1 cellular context compared by ENCODE assay signal in the genomic region with DNA sequence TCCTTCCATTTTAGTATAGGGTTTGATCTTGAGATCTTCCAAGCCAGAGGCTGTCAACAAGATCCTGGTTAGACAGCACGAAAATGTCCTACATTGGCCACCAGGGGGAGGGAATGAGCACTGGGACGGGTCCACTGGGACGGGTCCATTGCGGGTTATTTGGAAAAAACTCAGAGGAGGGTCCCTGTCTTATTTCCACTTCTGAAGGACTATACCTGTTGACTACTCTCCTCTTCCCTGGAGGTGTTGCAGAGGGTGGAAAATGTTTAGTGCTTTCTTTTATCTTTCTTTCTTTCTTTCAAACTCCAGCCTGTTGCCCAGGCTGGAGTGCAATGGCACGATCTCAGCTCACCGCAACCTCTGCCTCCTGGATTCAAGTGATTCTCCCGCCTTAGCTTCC.
TF ChIP-seq lines count a peak whose summit lies in the region.

No MANE protein-coding gene starts in this region.

TF ChIP-seq in K562, 482 proteins besides CTCF, POLR2A, EP300 and RAD21 (continued from another document):
- TF ChIP-seq, protein P1, sequence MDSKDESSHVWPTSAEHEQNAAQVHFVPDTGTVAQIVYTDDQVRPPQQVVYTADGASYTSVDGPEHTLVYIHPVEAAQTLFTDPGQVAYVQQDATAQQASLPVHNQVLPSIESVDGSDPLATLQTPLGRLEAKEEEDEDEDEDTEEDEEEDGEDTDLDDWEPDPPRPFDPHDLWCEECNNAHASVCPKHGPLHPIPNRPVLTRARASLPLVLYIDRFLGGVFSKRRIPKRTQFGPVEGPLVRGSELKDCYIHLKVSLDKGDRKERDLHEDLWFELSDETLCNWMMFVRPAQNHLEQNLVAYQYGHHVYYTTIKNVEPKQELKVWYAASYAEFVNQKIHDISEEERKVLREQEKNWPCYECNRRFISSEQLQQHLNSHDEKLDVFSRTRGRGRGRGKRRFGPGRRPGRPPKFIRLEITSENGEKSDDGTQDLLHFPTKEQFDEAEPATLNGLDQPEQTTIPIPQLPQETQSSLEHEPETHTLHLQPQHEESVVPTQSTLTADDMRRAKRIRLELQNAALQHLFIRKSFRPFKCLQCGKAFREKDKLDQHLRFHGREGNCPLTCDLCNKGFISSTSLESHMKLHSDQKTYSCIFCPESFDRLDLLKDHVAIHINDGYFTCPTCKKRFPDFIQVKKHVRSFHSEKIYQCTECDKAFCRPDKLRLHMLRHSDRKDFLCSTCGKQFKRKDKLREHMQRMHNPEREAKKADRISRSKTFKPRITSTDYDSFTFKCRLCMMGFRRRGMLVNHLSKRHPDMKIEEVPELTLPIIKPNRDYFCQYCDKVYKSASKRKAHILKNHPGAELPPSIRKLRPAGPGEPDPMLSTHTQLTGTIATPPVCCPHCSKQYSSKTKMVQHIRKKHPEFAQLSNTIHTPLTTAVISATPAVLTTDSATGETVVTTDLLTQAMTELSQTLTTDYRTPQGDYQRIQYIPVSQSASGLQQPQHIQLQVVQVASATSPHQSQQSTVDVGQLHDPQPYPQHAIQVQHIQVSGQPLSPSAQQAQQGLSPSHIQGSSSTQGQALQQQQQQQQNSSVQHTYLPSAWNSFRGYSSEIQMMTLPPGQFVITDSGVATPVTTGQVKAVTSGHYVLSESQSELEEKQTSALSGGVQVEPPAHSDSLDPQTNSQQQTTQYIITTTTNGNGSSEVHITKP (IDR thresholded peaks at IDR 0.05; ENCODE audit: partially characterized antibody): peak; percentile 92
- TF ChIP-seq ZBTB9 (CRISPR knock-in tag; IDR thresholded peaks at IDR 0.05) (no peak), KLF16 (IDR thresholded peaks at IDR 0.05) (peak; percentile 27; the same call in 1 of the 2 replicates), STAG1 (CRISPR knock-in tag; IDR thresholded peaks at IDR 0.05; ENCODE audit: borderline replicate concordance) (peak; percentile 24; the same call in 1 of the 2 replicates)
